Comparison of ENCODE assay signal across 8 cellular contexts in genomic region chr2:207311316-207312005, GRCh38.
A peak's percentile ranks its signal among the peaks of the same experiment; 100 is the strongest.
DNase-seq lines count a peak whose midpoint lies in the region; ATAC-seq and TF ChIP-seq lines count a peak whose summit lies in the region.

No MANE protein-coding gene starts in this region.

- TF ChIP-seq CTCF in ascending aorta (IDR thresholded peaks at IDR 0.05) (no peak), upper lobe of right lung (IDR thresholded peaks at IDR 0.05) (peak; percentile 17)

- H3K27ac ChIP-seq in ascending aorta (no peak overlapping the region), upper lobe of right lung (peak overlapping the region; percentile 48)

- H3K27me3 ChIP-seq in ascending aorta (no peaks in the 10 kb centered on the region), upper lobe of right lung (no peaks in the 10 kb centered on the region)

- peak; percentile 82 for DNase-seq in stimulated activated CD4-positive, alpha-beta T cell treated with anti-CD3 and anti-CD28 coated beads, Interleukin-1b, Interleukin-23, amount 100 ng/mL, for 48 hours
- no peak for DNase-seq in stimulated activated CD4-positive, alpha-beta T cell treated with anti-CD3 and anti-CD28 coated beads, Interleukin-12 subunit alpha, Interleukin-12 subunit beta, amount 100 ng/mL, for 4 hours
- DNase-seq in NCI-H2227 (lab: John Stamatoyannopoulos, UW; ENCODE audit: unreplicated experiment) (peak; percentile 73), ascending aorta (ENCODE audit: low spot score in 2 of 2) (peak; percentile 22 to 80), kidney tubule cell (ENCODE audit: low spot score) (peak; percentile 90), upper lobe of right lung (no peak), hippocampal formation (lab: John Stamatoyannopoulos, UW) (no peak)

- intact Hi-C loops in ascending aorta (cut with DNase I) (no loop called here), upper lobe of right lung (cut with DNase I) (no loop called here)

- H3K9me3 ChIP-seq in ascending aorta (no peaks in the 10 kb centered on the region), upper lobe of right lung (no peaks in the 10 kb centered on the region)

- H3K4me1 ChIP-seq in ascending aorta = no peaks in the 10 kb centered on the region
- H3K4me1 ChIP-seq in upper lobe of right lung = no peaks in the 10 kb centered on the region

- H3K36me3 ChIP-seq in ascending aorta (no peaks in the 10 kb centered on the region), upper lobe of right lung (no peaks in the 10 kb centered on the region)

- H3K4me3 ChIP-seq in ascending aorta = no peak overlapping the region
- no peak overlapping the region for H3K4me3 ChIP-seq in upper lobe of right lung

- ATAC-seq in HG02763 (IDR thresholded peaks at IDR 0.05; ENCODE audit: unreplicated experiment) = peak; percentile 86
- peak; percentile 94 for ATAC-seq in upper lobe of right lung

Comparison
In these comparisons a context has a peak if more than half of its experiments do, and no peak if none do; other contexts are left out.
1. DNase-seq: peak in stimulated activated CD4-positive, alpha-beta T cell treated with anti-CD3 and anti-CD28 coated beads, Interleukin-1b, Interleukin-23, amount 100 ng/mL, for 48 hours (single experiment), NCI-H2227 (single experiment), ascending aorta (2 of 2) and kidney tubule cell (single experiment); none in stimulated activated CD4-positive, alpha-beta T cell treated with anti-CD3 and anti-CD28 coated beads, Interleukin-12 subunit alpha, Interleukin-12 subunit beta, amount 100 ng/mL, for 4 hours (single experiment), upper lobe of right lung (single experiment) and hippocampal formation (0 of 2).